ENCODE assay signal across 9 cellular contexts in the genomic region with DNA sequence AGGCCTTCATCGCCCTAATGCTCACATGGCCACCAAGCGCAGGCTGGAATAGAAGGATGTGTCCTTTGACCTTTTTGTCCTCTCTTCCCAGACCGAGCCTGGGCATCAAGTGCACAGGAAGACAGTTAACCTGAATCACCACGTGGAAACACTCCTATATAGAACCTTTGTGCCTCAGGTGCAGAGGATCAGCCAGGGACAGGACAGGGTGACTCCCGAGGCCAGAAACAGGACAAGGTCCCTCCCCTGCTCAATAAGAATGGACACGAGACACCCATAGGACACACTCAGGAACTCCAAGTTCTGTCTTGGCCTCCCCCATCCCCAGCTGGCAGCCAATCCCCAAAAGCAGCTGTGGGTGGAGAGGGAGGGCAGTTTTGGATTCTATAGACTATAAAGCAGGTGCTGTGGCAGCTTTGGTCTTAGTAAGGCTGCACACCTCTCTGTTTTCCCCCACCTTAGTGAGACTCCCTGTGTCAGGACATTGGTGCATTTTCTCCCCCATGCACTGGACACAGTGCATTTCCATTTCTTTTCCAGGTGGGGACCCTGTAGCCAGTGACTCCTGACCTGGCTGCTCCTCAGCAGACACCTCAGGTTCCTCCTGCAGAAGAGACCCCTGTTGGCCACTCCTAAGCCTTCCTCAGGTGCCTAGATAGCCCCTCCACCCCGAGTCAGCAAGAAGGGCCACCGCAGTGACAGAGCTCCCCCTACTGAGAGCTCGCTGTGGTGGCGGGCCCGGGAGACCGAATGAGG. TPM values are rescaled to one million over a fixed set of nuclear protein-coding genes. Genes with fewer than 3 reads are reported as not detected.
DNase-seq lines count a peak whose midpoint lies in the region; ATAC-seq and TF ChIP-seq lines count a peak whose summit lies in the region.
"Had no signal": no experiment of that assay in that cellular context is flagged by ENCODE, and none has a peak within 500 bp of the region (broad histone marks: within the 10 kb centered on the region; RNA-seq: fewer than 3 reads in every experiment).

No MANE protein-coding gene starts in this region.

- no peaks in the 10 kb centered on the region for H3K9me3 Mint-ChIP-seq in CD8-positive, alpha-beta T cell

- DNase-seq in CD8-positive, alpha-beta T cell: peak in 6 of 7 experiments; percentile 26 to 64 (median 40)
- DNase-seq in NCI-H526 (lab: John Stamatoyannopoulos, UW): peak; percentile 92 to 99
- peak; percentile 52 for DNase-seq in activated T-cell treated with anti-CD3 and anti-CD28 coated beads for 4 hours
- DNase-seq in fibroblast of villous mesenchyme (ENCODE audit: low read depth): peak; percentile 41
- DNase-seq in psoas muscle: peak; percentile 37 to 68
- DNase-seq in cortex of kidney (lab: John Stamatoyannopoulos, UW): no peak

- H3K27me3 ChIP-seq in CD8-positive, alpha-beta T cell (ENCODE audit: insufficient read depth, low read length): no peaks in the 10 kb centered on the region
- no peaks in the 10 kb centered on the region for H3K27me3 ChIP-seq in psoas muscle (ENCODE audit: insufficient read depth in 3 of 3, low read length in 2 of 3)
- H3K27me3 ChIP-seq: SJCRH30 had no signal

- peak; percentile 35 for TF ChIP-seq CTCF in CD8-positive, alpha-beta T cell (IDR thresholded peaks at IDR 0.05)
- TF ChIP-seq CTCF in fibroblast of villous mesenchyme (IDR thresholded peaks at IDR 0.05; ENCODE audit: insufficient read depth, low read depth, low read length): peak; percentile 77
- peak; percentile 66 for TF ChIP-seq CTCF in psoas muscle (IDR thresholded peaks at IDR 0.05)

- H3K27ac Mint-ChIP-seq in CD8-positive, alpha-beta T cell: no peak overlapping the region

- WGBS in psoas muscle, 3 donors: 52 to 65% (median 57%) methylated on average over 12 of the region's 12 CpGs

- H3K4me1 ChIP-seq in CD8-positive, alpha-beta T cell (ENCODE audit: insufficient read depth, low read length): peaks cover 5% of the 10 kb centered on the region
- peaks cover 14% of the 10 kb centered on the region for H3K4me1 ChIP-seq in psoas muscle

- H3K27ac ChIP-seq in CD8-positive, alpha-beta T cell (ENCODE audit: low read depth, low read length): no peak overlapping the region
- no peak overlapping the region for H3K27ac ChIP-seq in psoas muscle
- H3K27ac ChIP-seq: SJCRH30 had no signal

- H3K27me3 Mint-ChIP-seq in CD8-positive, alpha-beta T cell (ENCODE audit: low read depth): peaks cover 2% of the 10 kb centered on the region

- H3K9me3 ChIP-seq in CD8-positive, alpha-beta T cell (ENCODE audit: low read length): no peaks in the 10 kb centered on the region
- no peaks in the 10 kb centered on the region for H3K9me3 ChIP-seq in psoas muscle
- H3K9me3 ChIP-seq: SJCRH30 had no signal

- H3K4me3 Mint-ChIP-seq in CD8-positive, alpha-beta T cell: no peak overlapping the region

- intact Hi-C loops in CD8-positive, alpha-beta T cell (cut with DNase I, micrococcal nuclease): loop anchor here (1.0 to 2.0 kb wide), 2 partner anchors 64 to 139 kb away; no protein-coding TSS in a partner anchor
- intact Hi-C loops in psoas muscle (cut with DNase I): loop anchor here in 1 of 2 donors (1.0 to 5.0 kb wide), 2 partner anchors 125 to 139 kb away; partner anchors contain the start of gene POU2AF3

- CTCF ChIA-PET in CD8-positive, alpha-beta T cell (lab: Charles Lee): interaction anchor here (0.7 to 9.9 kb wide), 10 partner anchors 10 to 148 kb away, joined by 3 to 121 read pairs (median 4); partner anchors contain the start of gene POU2AF1

- POLR2A ChIA-PET in CD8-positive, alpha-beta T cell (lab: Charles Lee): no interaction called here

- H3K36me3 ChIP-seq in CD8-positive, alpha-beta T cell (ENCODE audit: insufficient read depth, low read length): no peaks in the 10 kb centered on the region
- H3K36me3 ChIP-seq in psoas muscle (ENCODE audit: insufficient read depth in 1 of 2, low read depth in 1 of 2): no peaks in the 10 kb centered on the region
- H3K36me3 ChIP-seq: SJCRH30 had no signal

- no peaks in the 10 kb centered on the region for H3K36me3 Mint-ChIP-seq in CD8-positive, alpha-beta T cell

- H3K4me3 ChIP-seq in CD8-positive, alpha-beta T cell (ENCODE audit: low read depth, low read length): no peak overlapping the region
- no peak overlapping the region for H3K4me3 ChIP-seq in fibroblast of villous mesenchyme (ENCODE audit: low read depth, low read length)
- H3K4me3 ChIP-seq in psoas muscle: no peak overlapping the region
- H3K4me3 ChIP-seq: SJCRH30 had no signal

- peaks cover 13% of the 10 kb centered on the region for H3K4me1 Mint-ChIP-seq in CD8-positive, alpha-beta T cell (ENCODE audit: low read depth)

- ATAC-seq in CD8-positive, alpha-beta T cell: peak; percentile 54
- ATAC-seq in GM19324 (IDR thresholded peaks at IDR 0.05; ENCODE audit: low FRiP score, unreplicated experiment): peak; percentile 61
- ATAC-seq in HG03280 (IDR thresholded peaks at IDR 0.05; ENCODE audit: unreplicated experiment): peak; percentile 86
- peak; percentile 67 to 86 (median 80) for ATAC-seq in psoas muscle

RNA-seq across cellular contexts. Expression of gene POU2AF1, which starts 43.6 kb away (rescaled TPM):
- total RNA-seq in CD8-positive, alpha-beta T cell: 1 to 10 TPM; 1.0 to 1.1 TPM
- total RNA-seq in fibroblast of villous mesenchyme: not detected in 2 replicates
- total RNA-seq in psoas muscle: under 1 TPM in 2 of 4 donors, not detected in 2; 0.21 to 0.25 TPM
- polyA plus RNA-seq in psoas muscle: under 1 TPM in 2 of 3 donors, not detected in 1; 0.01 to 0.05 TPM
- total RNA-seq: SJCRH30 had no signal
